2 cellular contexts compared by ENCODE assay signal in the genomic region with DNA sequence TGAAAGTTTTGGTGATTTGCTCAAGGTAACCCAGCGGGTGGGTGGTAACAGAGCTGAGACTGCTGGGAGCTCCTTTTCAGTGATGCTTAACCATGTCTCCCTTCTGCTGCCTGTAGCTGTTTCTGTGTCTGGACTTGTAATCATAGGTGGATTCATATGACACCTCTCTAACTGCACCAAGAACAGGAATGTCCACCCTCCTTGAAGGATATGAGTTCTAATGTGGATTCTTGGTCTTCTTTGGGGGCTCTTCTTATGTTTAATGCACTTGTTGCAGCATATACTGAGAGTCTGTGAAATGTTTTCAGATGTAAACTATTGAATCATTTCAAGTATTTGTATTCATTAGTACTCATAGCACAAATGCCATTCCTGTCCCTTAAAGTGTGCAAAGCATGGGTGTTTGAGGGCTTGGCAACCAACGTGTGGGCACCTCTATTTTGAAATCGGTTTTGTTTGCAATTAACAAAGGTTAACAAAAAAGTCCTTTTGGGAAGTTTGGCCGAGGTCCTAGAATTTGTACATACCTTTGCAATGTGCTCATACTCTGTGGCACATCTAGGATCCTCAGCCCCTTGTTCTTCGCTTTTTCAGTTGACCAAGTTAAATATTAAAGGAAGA.
TF ChIP-seq lines count a peak whose summit lies in the region.

No MANE protein-coding gene starts in this region.

TF ChIP-seq in HEK293, 187 proteins besides CTCF, POLR2A, EP300 and RAD21 (continued from another document):
- TF ChIP-seq, protein P1, sequence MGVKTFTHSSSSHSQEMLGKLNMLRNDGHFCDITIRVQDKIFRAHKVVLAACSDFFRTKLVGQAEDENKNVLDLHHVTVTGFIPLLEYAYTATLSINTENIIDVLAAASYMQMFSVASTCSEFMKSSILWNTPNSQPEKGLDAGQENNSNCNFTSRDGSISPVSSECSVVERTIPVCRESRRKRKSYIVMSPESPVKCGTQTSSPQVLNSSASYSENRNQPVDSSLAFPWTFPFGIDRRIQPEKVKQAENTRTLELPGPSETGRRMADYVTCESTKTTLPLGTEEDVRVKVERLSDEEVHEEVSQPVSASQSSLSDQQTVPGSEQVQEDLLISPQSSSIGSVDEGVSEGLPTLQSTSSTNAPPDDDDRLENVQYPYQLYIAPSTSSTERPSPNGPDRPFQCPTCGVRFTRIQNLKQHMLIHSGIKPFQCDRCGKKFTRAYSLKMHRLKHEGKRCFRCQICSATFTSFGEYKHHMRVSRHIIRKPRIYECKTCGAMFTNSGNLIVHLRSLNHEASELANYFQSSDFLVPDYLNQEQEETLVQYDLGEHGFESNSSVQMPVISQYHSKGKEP (tag by site-specific recombination; IDR thresholded peaks at IDR 0.05) = no peak
- no peak for TF ChIP-seq ZBTB7A (tag by site-specific recombination; IDR thresholded peaks at IDR 0.05; ENCODE audit: low read depth)
- TF ChIP-seq MYNN (tag by site-specific recombination; IDR thresholded peaks at IDR 0.05; ENCODE audit: borderline replicate concordance) = peak; percentile 74
- TF ChIP-seq, protein P2, sequence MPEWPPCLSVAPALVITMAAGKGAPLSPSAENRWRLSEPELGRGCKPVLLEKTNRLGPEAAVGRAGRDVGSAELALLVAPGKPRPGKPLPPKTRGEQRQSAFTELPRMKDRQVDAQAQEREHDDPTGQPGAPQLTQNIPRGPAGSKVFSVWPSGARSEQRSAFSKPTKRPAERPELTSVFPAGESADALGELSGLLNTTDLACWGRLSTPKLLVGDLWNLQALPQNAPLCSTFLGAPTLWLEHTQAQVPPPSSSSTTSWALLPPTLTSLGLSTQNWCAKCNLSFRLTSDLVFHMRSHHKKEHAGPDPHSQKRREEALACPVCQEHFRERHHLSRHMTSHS (tag by site-specific recombination; IDR thresholded peaks at IDR 0.05) = no peak
- no peak for TF ChIP-seq SCRT1 (tag by site-specific recombination; IDR thresholded peaks at IDR 0.05; ENCODE audit: borderline replicate concordance)
- TF ChIP-seq, protein P3, sequence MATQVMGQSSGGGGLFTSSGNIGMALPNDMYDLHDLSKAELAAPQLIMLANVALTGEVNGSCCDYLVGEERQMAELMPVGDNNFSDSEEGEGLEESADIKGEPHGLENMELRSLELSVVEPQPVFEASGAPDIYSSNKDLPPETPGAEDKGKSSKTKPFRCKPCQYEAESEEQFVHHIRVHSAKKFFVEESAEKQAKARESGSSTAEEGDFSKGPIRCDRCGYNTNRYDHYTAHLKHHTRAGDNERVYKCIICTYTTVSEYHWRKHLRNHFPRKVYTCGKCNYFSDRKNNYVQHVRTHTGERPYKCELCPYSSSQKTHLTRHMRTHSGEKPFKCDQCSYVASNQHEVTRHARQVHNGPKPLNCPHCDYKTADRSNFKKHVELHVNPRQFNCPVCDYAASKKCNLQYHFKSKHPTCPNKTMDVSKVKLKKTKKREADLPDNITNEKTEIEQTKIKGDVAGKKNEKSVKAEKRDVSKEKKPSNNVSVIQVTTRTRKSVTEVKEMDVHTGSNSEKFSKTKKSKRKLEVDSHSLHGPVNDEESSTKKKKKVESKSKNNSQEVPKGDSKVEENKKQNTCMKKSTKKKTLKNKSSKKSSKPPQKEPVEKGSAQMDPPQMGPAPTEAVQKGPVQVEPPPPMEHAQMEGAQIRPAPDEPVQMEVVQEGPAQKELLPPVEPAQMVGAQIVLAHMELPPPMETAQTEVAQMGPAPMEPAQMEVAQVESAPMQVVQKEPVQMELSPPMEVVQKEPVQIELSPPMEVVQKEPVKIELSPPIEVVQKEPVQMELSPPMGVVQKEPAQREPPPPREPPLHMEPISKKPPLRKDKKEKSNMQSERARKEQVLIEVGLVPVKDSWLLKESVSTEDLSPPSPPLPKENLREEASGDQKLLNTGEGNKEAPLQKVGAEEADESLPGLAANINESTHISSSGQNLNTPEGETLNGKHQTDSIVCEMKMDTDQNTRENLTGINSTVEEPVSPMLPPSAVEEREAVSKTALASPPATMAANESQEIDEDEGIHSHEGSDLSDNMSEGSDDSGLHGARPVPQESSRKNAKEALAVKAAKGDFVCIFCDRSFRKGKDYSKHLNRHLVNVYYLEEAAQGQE (tag by site-specific recombination; IDR thresholded peaks at IDR 0.05) = no peak
- TF ChIP-seq GLIS2 (tag by site-specific recombination; IDR thresholded peaks at IDR 0.05) = no peak
- no peak for TF ChIP-seq ZNF544 (tag by site-specific recombination; IDR thresholded peaks at IDR 0.05)
- TF ChIP-seq PBX3 (CRISPR knock-in tag; IDR thresholded peaks at IDR 0.05) = no peak
- TF ChIP-seq SCRT2 (tag by site-specific recombination; IDR thresholded peaks at IDR 0.05) = peak; percentile 52
- no peak for TF ChIP-seq ZNF266 (tag by site-specific recombination; IDR thresholded peaks at IDR 0.05; ENCODE audit: low read depth)
- TF ChIP-seq ZNF155 (tag by site-specific recombination; IDR thresholded peaks at IDR 0.05) = no peak

TF ChIP-seq in WTC11, 78 proteins besides CTCF, POLR2A, EP300 and RAD21 (continued from another document):
- TF ChIP-seq, protein P4, sequence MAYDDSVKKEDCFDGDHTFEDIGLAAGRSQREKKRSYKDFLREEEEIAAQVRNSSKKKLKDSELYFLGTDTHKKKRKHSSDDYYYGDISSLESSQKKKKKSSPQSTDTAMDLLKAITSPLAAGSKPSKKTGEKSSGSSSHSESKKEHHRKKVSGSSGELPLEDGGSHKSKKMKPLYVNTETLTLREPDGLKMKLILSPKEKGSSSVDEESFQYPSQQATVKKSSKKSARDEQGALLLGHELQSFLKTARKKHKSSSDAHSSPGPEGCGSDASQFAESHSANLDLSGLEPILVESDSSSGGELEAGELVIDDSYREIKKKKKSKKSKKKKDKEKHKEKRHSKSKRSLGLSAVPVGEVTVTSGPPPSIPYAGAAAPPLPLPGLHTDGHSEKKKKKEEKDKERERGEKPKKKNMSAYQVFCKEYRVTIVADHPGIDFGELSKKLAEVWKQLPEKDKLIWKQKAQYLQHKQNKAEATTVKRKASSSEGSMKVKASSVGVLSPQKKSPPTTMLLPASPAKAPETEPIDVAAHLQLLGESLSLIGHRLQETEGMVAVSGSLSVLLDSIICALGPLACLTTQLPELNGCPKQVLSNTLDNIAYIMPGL (CRISPR knock-in tag; IDR thresholded peaks at IDR 0.05) = no peak
- TF ChIP-seq FOXP1 (CRISPR knock-in tag; IDR thresholded peaks at IDR 0.05; ENCODE audit: borderline replicate concordance) (no peak), ZNF512 (CRISPR knock-in tag; IDR thresholded peaks at IDR 0.05; ENCODE audit: borderline replicate concordance) (no peak), JUN (CRISPR knock-in tag; IDR thresholded peaks at IDR 0.05) (no peak), ZNF121 (CRISPR knock-in tag; IDR thresholded peaks at IDR 0.05) (no peak), ZNF671 (CRISPR knock-in tag; IDR thresholded peaks at IDR 0.05) (no peak), RORB (CRISPR knock-in tag; IDR thresholded peaks at IDR 0.05) (no peak), ZNF423 (CRISPR knock-in tag; IDR thresholded peaks at IDR 0.05) (no peak)
- TF ChIP-seq, protein P5, sequence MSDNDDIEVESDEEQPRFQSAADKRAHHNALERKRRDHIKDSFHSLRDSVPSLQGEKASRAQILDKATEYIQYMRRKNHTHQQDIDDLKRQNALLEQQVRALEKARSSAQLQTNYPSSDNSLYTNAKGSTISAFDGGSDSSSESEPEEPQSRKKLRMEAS (CRISPR knock-in tag; IDR thresholded peaks at IDR 0.05) = no peak
- TF ChIP-seq, protein P6, sequence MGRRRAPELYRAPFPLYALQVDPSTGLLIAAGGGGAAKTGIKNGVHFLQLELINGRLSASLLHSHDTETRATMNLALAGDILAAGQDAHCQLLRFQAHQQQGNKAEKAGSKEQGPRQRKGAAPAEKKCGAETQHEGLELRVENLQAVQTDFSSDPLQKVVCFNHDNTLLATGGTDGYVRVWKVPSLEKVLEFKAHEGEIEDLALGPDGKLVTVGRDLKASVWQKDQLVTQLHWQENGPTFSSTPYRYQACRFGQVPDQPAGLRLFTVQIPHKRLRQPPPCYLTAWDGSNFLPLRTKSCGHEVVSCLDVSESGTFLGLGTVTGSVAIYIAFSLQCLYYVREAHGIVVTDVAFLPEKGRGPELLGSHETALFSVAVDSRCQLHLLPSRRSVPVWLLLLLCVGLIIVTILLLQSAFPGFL (CRISPR knock-in tag; IDR thresholded peaks at IDR 0.05; ENCODE audit: borderline replicate concordance) = no peak
- TF ChIP-seq, protein P7, sequence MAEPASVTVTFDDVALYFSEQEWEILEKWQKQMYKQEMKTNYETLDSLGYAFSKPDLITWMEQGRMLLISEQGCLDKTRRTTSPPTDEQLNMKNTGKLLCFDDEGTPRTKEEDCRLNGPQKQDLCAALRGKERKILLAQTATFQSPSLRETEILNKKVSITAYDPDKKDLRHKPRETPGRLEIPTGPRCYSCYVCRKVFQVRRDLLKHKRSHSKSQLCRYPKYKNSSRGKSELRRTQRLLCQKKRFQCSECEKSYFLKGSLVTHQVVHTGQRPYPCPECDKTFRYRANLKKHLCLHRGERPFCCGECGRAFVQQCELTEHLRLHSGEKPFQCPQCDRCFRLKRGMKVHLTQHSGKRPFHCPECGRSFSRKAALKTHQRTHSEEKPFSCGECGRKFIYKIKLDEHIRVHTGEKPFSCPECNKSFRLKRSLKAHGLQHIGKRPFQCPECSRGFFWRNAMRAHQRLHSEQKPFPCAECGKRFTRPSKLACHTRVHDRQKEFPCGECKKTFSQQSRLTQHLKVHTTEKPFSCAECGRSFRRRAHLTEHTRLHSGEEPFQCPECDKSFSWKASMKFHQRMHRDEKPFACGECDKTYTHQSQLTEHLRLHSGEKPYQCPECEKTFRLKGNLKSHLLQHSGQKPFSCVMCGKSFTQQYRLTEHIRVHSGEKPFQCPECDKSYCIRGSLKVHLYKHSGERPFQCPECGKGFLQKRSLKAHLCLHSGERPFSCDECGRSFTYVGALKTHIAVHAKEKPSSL (CRISPR knock-in tag; conservative IDR thresholded peaks at IDR 0.05) = no peak
- TF ChIP-seq, protein P8, sequence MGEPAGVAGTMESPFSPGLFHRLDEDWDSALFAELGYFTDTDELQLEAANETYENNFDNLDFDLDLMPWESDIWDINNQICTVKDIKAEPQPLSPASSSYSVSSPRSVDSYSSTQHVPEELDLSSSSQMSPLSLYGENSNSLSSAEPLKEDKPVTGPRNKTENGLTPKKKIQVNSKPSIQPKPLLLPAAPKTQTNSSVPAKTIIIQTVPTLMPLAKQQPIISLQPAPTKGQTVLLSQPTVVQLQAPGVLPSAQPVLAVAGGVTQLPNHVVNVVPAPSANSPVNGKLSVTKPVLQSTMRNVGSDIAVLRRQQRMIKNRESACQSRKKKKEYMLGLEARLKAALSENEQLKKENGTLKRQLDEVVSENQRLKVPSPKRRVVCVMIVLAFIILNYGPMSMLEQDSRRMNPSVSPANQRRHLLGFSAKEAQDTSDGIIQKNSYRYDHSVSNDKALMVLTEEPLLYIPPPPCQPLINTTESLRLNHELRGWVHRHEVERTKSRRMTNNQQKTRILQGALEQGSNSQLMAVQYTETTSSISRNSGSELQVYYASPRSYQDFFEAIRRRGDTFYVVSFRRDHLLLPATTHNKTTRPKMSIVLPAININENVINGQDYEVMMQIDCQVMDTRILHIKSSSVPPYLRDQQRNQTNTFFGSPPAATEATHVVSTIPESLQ (CRISPR knock-in tag; IDR thresholded peaks at IDR 0.05) = no peak
